1 cellular context compared by ENCODE assay signal in the genomic region with DNA sequence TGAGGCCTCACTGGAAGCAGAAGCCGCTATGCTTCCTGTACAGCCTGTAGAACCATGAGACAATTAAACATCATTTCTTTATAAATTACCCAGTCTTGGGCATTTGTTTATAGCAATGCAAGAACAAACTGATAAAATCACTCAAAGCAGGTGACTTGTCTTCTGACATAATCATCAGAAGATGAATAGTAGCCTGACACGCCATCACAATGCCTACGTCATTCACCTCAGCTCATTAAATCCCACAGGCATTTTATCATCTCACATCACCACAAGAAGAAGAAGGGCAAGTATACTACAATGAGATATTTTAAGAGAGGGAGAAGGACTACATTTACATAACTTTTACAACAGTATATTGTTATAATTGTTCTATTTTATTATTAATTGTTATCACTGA.
TF ChIP-seq lines count a peak whose summit lies in the region.

No MANE protein-coding gene starts in this region.

TF ChIP-seq in K562, 482 proteins besides CTCF, POLR2A, EP300 and RAD21:
- TF ChIP-seq ZNF324 (CRISPR knock-in tag; IDR thresholded peaks at IDR 0.05) (no peak), MEIS2 (IDR thresholded peaks at IDR 0.05; ENCODE audit: partially characterized antibody) (peak; percentile 15), CREM (IDR thresholded peaks at IDR 0.05; ENCODE audit: low read depth) (0 out of 2 replicates have a peak, but pooled peaks have one; percentile 13), HDAC3 (IDR thresholded peaks at IDR 0.05; ENCODE audit: borderline replicate concordance, partially characterized antibody) (no peak)
